Comparison of ENCODE assay signal across 8 cellular contexts in genomic region chr14:100192672-100193416, GRCh38. TPM values are rescaled to one million over a fixed set of nuclear protein-coding genes. Genes with fewer than 3 reads are reported as not detected.
DNase-seq lines count a peak whose midpoint lies in the region; ATAC-seq and TF ChIP-seq lines count a peak whose summit lies in the region.

No MANE protein-coding gene starts in this region.

- H3K4me1 ChIP-seq in PC-9 (replicated peaks; ENCODE audit: insufficient read depth): peaks cover 13% of the 10 kb centered on the region; the same call in 1 of the 2 replicates

- H4K20me1 ChIP-seq in PC-9 (ENCODE audit: insufficient read depth): no peaks in the 10 kb centered on the region

- intact Hi-C loops in PC-9 (cut with micrococcal nuclease; ENCODE audit: unreplicated experiment): loop anchor here (1.0 to 2.0 kb wide), 3 partner anchors 120 to 211 kb away; partner anchors contain the start of gene WDR25

- H2AFZ ChIP-seq in PC-9: peak overlapping the region; percentile 86

- no peaks in the 10 kb centered on the region for H3K9me3 ChIP-seq in PC-9 (ENCODE audit: insufficient read depth, low read depth)

- ATAC-seq in GM21717 (IDR thresholded peaks at IDR 0.05; ENCODE audit: unreplicated experiment) (peak; percentile 99), esophagus mucosa (peak; percentile 100)

- peak overlapping the region; percentile 80 for H3K4me2 ChIP-seq in PC-9

- no peaks in the 10 kb centered on the region for H3K79me2 ChIP-seq in PC-9 (ENCODE audit: low read depth)

- CTCF ChIA-PET in PC-9 (lab: Charles Lee): interaction anchor here (0.6 to 0.7 kb wide), 4 partner anchors 33 to 168 kb away, joined by 3 read pairs; partner anchors contain the start of gene DEGS2

- POLR2A ChIA-PET in PC-9 (lab: Charles Lee; ENCODE audit: unreplicated experiment): interaction anchor here (0.6 kb wide), 1 partner anchor 221 kb away, joined by 17 read pairs; no protein-coding TSS in a partner anchor

- in situ Hi-C loops in KBM-7 (cut with MboI; ENCODE audit: low pct_unique_long_range_greater_than_20kb, low sequenced_read_pairs): no loop called here

- no peaks in the 10 kb centered on the region for H3K36me3 ChIP-seq in PC-9 (ENCODE audit: low read depth)

- no TSS peak for BruUV-seq in PC-9 (replicated peaks; lab: Mats Ljungman, UMichigan)

- H3K4me3 ChIP-seq in PC-9: peak overlapping the region; percentile 46; the same call in 1 of the 2 replicates

- H3K27me3 ChIP-seq in PC-9 (ENCODE audit: insufficient read depth, low read depth): no peaks in the 10 kb centered on the region

- no peaks in the 10 kb centered on the region for H3K9me2 ChIP-seq in PC-9 (ENCODE audit: insufficient read depth)

- DNase-seq in DMS79 (lab: John Stamatoyannopoulos, UW): peak; percentile 99
- DNase-seq in KBM-7: peak; percentile 100
- DNase-seq in PC-9: peak; percentile 91
- DNase-seq in activated T-cell treated with anti-CD3 and anti-CD28 coated beads, Interleukin-2, amount 50 U/mL, for 48 hours: peak; percentile 100
- DNase-seq in myocyte (ENCODE audit: low read depth): peak; percentile 98
- DNase-seq in stimulated activated CD8-positive, alpha-beta memory T cell treated with anti-CD3 and anti-CD28 coated beads, Interleukin-7, amount 100 ng/mL, for 48 hours (ENCODE audit: extremely low read depth in 1 of 2, low read depth in 1 of 2): peak; percentile 99

- H3F3A ChIP-seq in PC-9 (ENCODE audit: insufficient read depth, low read depth): 0 out of 2 replicates have a peak, but pooled peaks cover 9% of the 10 kb centered on the region

- H3K27ac ChIP-seq in PC-9: peak overlapping the region; percentile 51; the same call in 1 of the 2 replicates

- TF ChIP-seq CTCF in PC-9 (conservative IDR thresholded peaks at IDR 0.05): peak; percentile 71

RNA-seq across cellular contexts. Expression of gene DEGS2, which starts 33.4 kb away (rescaled TPM):
- total RNA-seq in PC-9 (2021): 0.11 and 0.15 TPM in 2 replicates
- 51.5 TPM for total RNA-seq in esophagus mucosa
- total RNA-seq in myocyte: 0.11 and 0.16 TPM in 2 replicates
- polyA plus RNA-seq in myocyte (2012): 0.23 TPM

RNA-seq across cellular contexts. Expression of gene YY1, which starts 46.1 kb away (rescaled TPM):
- 32.3 and 35.8 TPM in 2 replicates for total RNA-seq in PC-9 (2021)
- total RNA-seq in esophagus mucosa: 44.5 TPM
- 39.3 and 39.9 TPM in 2 replicates for total RNA-seq in myocyte
- polyA plus RNA-seq in myocyte (2012): 41.0 TPM

Comparison
In these comparisons a context has a peak if more than half of its experiments do, and no peak if none do; other contexts are left out.
1. Peak in every context shown above with its lines: DNase-seq, ATAC-seq, H3K4me3 ChIP-seq and H3K27ac ChIP-seq.
2. RNA of gene DEGS2, which starts 33.4 kb away (total RNA-seq): 51.5 TPM in esophagus mucosa (single experiment); 0.11 to 0.15 TPM in PC-9 and 0.11 to 0.16 TPM in myocyte; every median in the first group is over 10 times any median in the second.